Comparison of ENCODE assay signal across 9 cellular contexts in the genomic region with DNA sequence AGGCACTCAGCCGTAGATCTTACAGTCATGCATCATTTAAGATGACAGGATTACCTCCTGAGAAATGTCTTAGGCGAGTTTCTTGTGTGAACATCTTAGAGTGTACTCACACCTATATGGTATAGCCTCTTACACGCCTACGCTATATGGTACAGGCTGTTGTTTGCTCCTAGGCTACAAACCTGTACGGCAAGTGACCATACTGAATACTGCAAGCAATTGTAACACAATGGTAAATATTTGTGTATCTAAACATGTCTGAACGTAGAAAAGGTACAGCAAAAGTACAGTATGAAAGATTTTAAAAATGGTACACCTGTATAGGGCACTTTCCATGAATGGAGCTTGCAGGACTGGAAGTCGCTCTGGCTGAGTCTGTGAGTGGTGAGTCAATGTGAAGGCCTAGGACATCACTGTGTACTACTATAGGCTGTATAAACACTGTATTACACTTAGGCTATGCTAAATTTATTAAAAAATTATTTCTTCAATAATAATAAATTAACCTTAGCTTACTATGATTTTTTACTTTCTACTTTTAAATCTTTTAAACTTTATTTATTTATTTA. TPM values are rescaled to one million over a fixed set of nuclear protein-coding genes. Genes with fewer than 3 reads are reported as not detected.
DNase-seq lines count a peak whose midpoint lies in the region; ATAC-seq, FAIRE-seq and TF ChIP-seq lines count a peak whose summit lies in the region.
"Had no signal": no experiment of that assay in that cellular context is flagged by ENCODE, and none has a peak within 500 bp of the region (broad histone marks: within the 10 kb centered on the region; RNA-seq: fewer than 3 reads in every experiment).

No MANE protein-coding gene starts in this region.

- peak overlapping the region; percentile 53 to 78 for H3K4me2 ChIP-seq in H1 (ENCODE audit: insufficient read depth in 1 of 2, low read depth in 2 of 2, low read length in 2 of 2)

- H3K4ac ChIP-seq in H1 (replicated peaks; ENCODE audit: insufficient read length, low read depth, low read length): no peak overlapping the region

- H2BK5ac ChIP-seq in H1 (ENCODE audit: low read depth, low read length): no peak overlapping the region

- H3K9me3 Mint-ChIP-seq in Caco-2 (ENCODE audit: unreplicated experiment): no peaks in the 10 kb centered on the region

- peak overlapping the region; percentile 78; the same call in 1 of the 2 replicates for H2AFZ ChIP-seq in H1 (ENCODE audit: low read length)

- H3K27ac ChIP-seq in H1 (ENCODE audit: low read depth, low read length) (no peak overlapping the region), pancreas (peak overlapping the region; percentile 63 to 86 (median 83)), tibial nerve (no peak overlapping the region)

- no peaks in the 10 kb centered on the region for H3K4me1 Mint-ChIP-seq in Caco-2 (ENCODE audit: low read depth, unreplicated experiment)

- H3K9ac ChIP-seq in H1 (replicated peaks in 1 of 4; ENCODE audit: extremely low read depth in 1 of 4, low read depth in 3 of 4, low read length in 3 of 4): no peak overlapping the region

- no peaks in the 10 kb centered on the region for H3K36me3 Mint-ChIP-seq in Caco-2 (ENCODE audit: insufficient read depth, unreplicated experiment)

- 82% methylated on average over 7 of the region's 7 CpGs; no CpG with 5 or more reads in 1 of the 2 experiments for WGBS in H1 (ENCODE audit: extremely low coverage in 1 of 2, insufficient coverage in 1 of 2, insufficient read length in 1 of 2, insufficient replicate concordance in 2 of 2, low coverage in 1 of 2, low lambda C conversion rate in 2 of 2, missing lambda C conversion rate in 1 of 2), 2 experiments
- 73 to 79% methylated on average over 7 of the region's 7 CpGs for WGBS in pancreas, 2 donors
- WGBS in tibial nerve, 2 donors: 94 to 98% methylated on average over 7 of the region's 7 CpGs

- H3K27me3 ChIP-seq in Caco-2 (replicated peaks; ENCODE audit: control insufficient read depth, insufficient read depth, low read length) (no peaks in the 10 kb centered on the region), H1 (replicated peaks in 1 of 4; ENCODE audit: control insufficient read depth in 3 of 4, extremely low read depth in 1 of 4, insufficient read depth in 3 of 4, low read length in 3 of 4) (peaks cover 0 to 30% (median 16%) of the 10 kb centered on the region in 4 experiments; a peak in 6 of 7 replicates), pancreas (peaks cover 0 to 6% (median 0%) of the 10 kb centered on the region in 4 donors), tibial nerve (peaks cover 0 to 30% of the 10 kb centered on the region in 2 donors)

- H3K36me3 ChIP-seq in Caco-2 (ENCODE audit: control insufficient read depth, insufficient read depth, low read length) (no peaks in the 10 kb centered on the region), H1 (ENCODE audit: control insufficient read depth in 2 of 4, insufficient read depth in 4 of 4, low read length in 3 of 4) (no peaks in the 10 kb centered on the region), pancreas (no peaks in the 10 kb centered on the region), tibial nerve (no peaks in the 10 kb centered on the region)

- no peak overlapping the region for H3K18ac ChIP-seq in H1 (ENCODE audit: extremely low read depth, low read length)

- no peak overlapping the region for H2BK20ac ChIP-seq in H1 (ENCODE audit: low read length)

- no peak overlapping the region for H2BK12ac ChIP-seq in H1 (ENCODE audit: low read depth, low read length)

- H3K9me3 ChIP-seq in Caco-2: no peaks in the 10 kb centered on the region
- H3K9me3 ChIP-seq in H1 (ENCODE audit: insufficient read depth in 2 of 2, low read depth in 1 of 2, low read length in 1 of 2): no peaks in the 10 kb centered on the region
- H3K9me3 ChIP-seq in pancreas: no peaks in the 10 kb centered on the region
- no peaks in the 10 kb centered on the region for H3K9me3 ChIP-seq in tibial nerve

- H3K79me1 ChIP-seq in H1 (ENCODE audit: low read depth, low read length): no peaks in the 10 kb centered on the region

- no peak overlapping the region for H4K8ac ChIP-seq in H1 (ENCODE audit: extremely low read depth, insufficient read depth, low read length)

- DNase-seq in Caco-2 (no peak), NCI-H146 treated with DMSO at 0.1 percent for 48 hours (lab: John Stamatoyannopoulos, UW; ENCODE audit: unreplicated experiment) (peak; percentile 56), H1 (ENCODE audit: low read depth in 1 of 2, low spot score in 2 of 2) (no peak), pancreas (no peak), tibial nerve (ENCODE audit: low spot score in 2 of 2) (no peak), H54 (ENCODE audit: insufficient read length, low spot score) (no peak)
- no peak for DNase-seq in stimulated activated CD4-positive, alpha-beta T cell treated with anti-CD3 and anti-CD28 coated beads, Interleukin-2, amount 100 ng/mL, for 24 hours
- DNase-seq: NCI-H446 treated with DMSO at 0.1 percent for 48 hours had no signal

- H3K4me3 ChIP-seq in Caco-2 (ENCODE audit: low read depth, low read length) (peak overlapping the region; percentile 85), H1 (ENCODE audit: extremely low read depth in 1 of 4, insufficient read depth in 2 of 4, low read depth in 3 of 4, low read length in 4 of 4) (peak overlapping the region in 2 of 4 experiments; percentile 45 to 77; a peak in 3 of 8 replicates), pancreas (peak overlapping the region; percentile 48 to 69 (median 56)), tibial nerve (no peak overlapping the region)

- H4K20me1 ChIP-seq in H1 (replicated peaks in 1 of 2; ENCODE audit: control insufficient read depth in 1 of 2, insufficient read depth in 2 of 2, low read length in 2 of 2): no peaks in the 10 kb centered on the region

- peak overlapping the region; percentile 76 for H3K4me3 Mint-ChIP-seq in Caco-2 (ENCODE audit: unreplicated experiment)

- TF ChIP-seq POLR2A in H1 (IDR thresholded peaks at IDR 0.05; ENCODE audit: control extremely low read depth in 1 of 2, low read depth in 2 of 2, low read length in 2 of 2) (no peak), tibial nerve (IDR thresholded peaks at IDR 0.05) (no peak), H54 (IDR thresholded peaks at IDR 0.05; ENCODE audit: low read depth, low read length) (no peak)

- TF ChIP-seq EP300 in H1 (IDR thresholded peaks at IDR 0.05; ENCODE audit: borderline replicate concordance in 1 of 2, low read depth in 2 of 2, low read length in 2 of 2) (no peak), tibial nerve (IDR thresholded peaks at IDR 0.05) (no peak)

- H4K5ac ChIP-seq in H1 (ENCODE audit: insufficient read length, low read depth, low read length): no peak overlapping the region

- no peak overlapping the region for H2BK120ac ChIP-seq in H1 (replicated peaks; ENCODE audit: low read depth, low read length)

- CTCF ChIA-PET in Caco-2 (lab: Charles Lee) (no interaction called here), H1 (lab: Charles Lee; ENCODE audit: partially characterized antibody) (interaction anchor here (0.6 to 1.6 kb wide), 5 partner anchors 11 to 94 kb away, joined by 3 to 6 read pairs (median 4); no protein-coding TSS in a partner anchor)

- no peak for TF ChIP-seq CTCF in Caco-2 (IDR thresholded peaks at IDR 0.05; ENCODE audit: insufficient read depth in 1 of 2, low read depth in 1 of 2, low read length in 1 of 2, severe bottlenecking in 1 of 2, unreplicated experiment in 1 of 2)
- no peak for TF ChIP-seq CTCF in H1 (IDR thresholded peaks at IDR 0.05; ENCODE audit: control extremely low read depth in 1 of 3, insufficient read depth in 1 of 3, low read depth in 1 of 3, low read length in 3 of 3)
- TF ChIP-seq CTCF in pancreas (IDR thresholded peaks at IDR 0.05): no peak
- TF ChIP-seq CTCF in tibial nerve (IDR thresholded peaks at IDR 0.05): no peak

- no peaks in the 10 kb centered on the region for H3K79me2 ChIP-seq in H1 (ENCODE audit: control insufficient read depth in 1 of 2, insufficient read depth in 2 of 2, low read length in 2 of 2)

- peaks cover 6% of the 10 kb centered on the region for H3K27me3 Mint-ChIP-seq in Caco-2 (ENCODE audit: insufficient read depth, unreplicated experiment)

- no peak overlapping the region for H3K56ac ChIP-seq in H1 (replicated peaks; ENCODE audit: insufficient read length, low read depth, low read length)

- no peaks in the 10 kb centered on the region for H3K4me1 ChIP-seq in Caco-2
- no peaks in the 10 kb centered on the region for H3K4me1 ChIP-seq in H1 (replicated peaks in 1 of 4; ENCODE audit: control insufficient read depth in 3 of 4, insufficient read depth in 4 of 4, low read length in 3 of 4)
- no peaks in the 10 kb centered on the region for H3K4me1 ChIP-seq in pancreas
- peaks cover 0 to 9% (median 0%) of the 10 kb centered on the region in 4 donors for H3K4me1 ChIP-seq in tibial nerve

- ATAC-seq in pancreas (peak in 1 of 4 donors; percentile 29), GM21786 (IDR thresholded peaks at IDR 0.05; ENCODE audit: unreplicated experiment) (no peak)

- H2BK15ac ChIP-seq in H1 (ENCODE audit: low read length): no peak overlapping the region

- H3K23ac ChIP-seq in H1 (ENCODE audit: insufficient read length): no peak overlapping the region

- no peak overlapping the region for H2AK5ac ChIP-seq in H1 (ENCODE audit: low read depth, low read length)

- no peak for TF ChIP-seq RAD21 in H1 (IDR thresholded peaks at IDR 0.05 in 1 of 2, conservative IDR thresholded peaks at IDR 0.05 in 1 of 2; ENCODE audit: low read depth in 2 of 2, low read length in 2 of 2)

- intact Hi-C loops in Caco-2 (cut with micrococcal nuclease; ENCODE audit: unreplicated experiment): no loop called here
- intact Hi-C loops in pancreas (cut with DNase I): no loop called here

- H3K27ac Mint-ChIP-seq in Caco-2 (ENCODE audit: unreplicated experiment): no peak overlapping the region

- no peak overlapping the region for H3K14ac ChIP-seq in H1 (ENCODE audit: insufficient read length)

- POLR2A ChIA-PET in Caco-2 (lab: Charles Lee): no interaction called here
- POLR2A ChIA-PET in H1 (lab: Charles Lee; ENCODE audit: partially characterized antibody): interaction anchor here (1.5 kb wide), 1 partner anchor 10 kb away, joined by 4 read pairs; no protein-coding TSS in a partner anchor

- no TSS peak for BruUV-seq in Caco-2 (replicated peaks; lab: Mats Ljungman, UMichigan)

- no peak overlapping the region for H4K91ac ChIP-seq in H1 (replicated peaks; ENCODE audit: insufficient read length, low read length)

- no peak for FAIRE-seq in H1 (lab: Jason Lieb, UNC)
- FAIRE-seq in pancreas (lab: Jason Lieb, UNC): no peak
- FAIRE-seq in H54 (lab: Jason Lieb, UNC): no peak

- peaks cover 5% of the 10 kb centered on the region; the same call in 1 of the 2 replicates for H3K23me2 ChIP-seq in H1 (ENCODE audit: low read depth, low read length)

RNA-seq across cellular contexts. Expression of a gene that starts 0.5 kb away (rescaled TPM):
- total RNA-seq in Caco-2 (2022) (0.65 and 1.6 TPM in 2 replicates), pancreas (10 to 100 TPM in 1 of 6 donors, 1 to 10 TPM in 5; 5.5 to 12.4 (median 9.0) TPM), tibial nerve (1 to 10 TPM in 3 of 4 donors, under 1 TPM in 1; 0.60 to 6.3 (median 2.8) TPM)
- 1.5 and 1.7 TPM in 2 replicates for total RNA-seq in H1 (2021; fragmentation: NEBNext Ultra II Directional; extraction: Animal tissue kit (Norgen Biotek cat#: 25700))
- polyA plus RNA-seq in H1 (2011; rRNA removed) (1.2 and 1.3 TPM in 2 replicates), pancreas (10 to 100 TPM in 1 of 2 donors, 1 to 10 TPM in 1; 7.0 to 22.2 TPM)
- polyA plus RNA-seq in H1 (2011; cell fraction: cytosol; rRNA removed): 1.1 TPM
- polyA plus RNA-seq in H1 (2011; cell fraction: nucleus; rRNA removed): 1.1 TPM
- polyA plus RNA-seq in H1 (2012, experiment 1 of 2): 1.9 to 2.9 TPM (median 2.1 TPM) in 4 replicates
- polyA plus RNA-seq in H1 (2012, experiment 2 of 2): 1.0 TPM
- polyA plus RNA-seq in H1 (2013, experiment 1 of 2): 2.1 TPM
- 2.7 TPM for polyA plus RNA-seq in H1 (2013, experiment 2 of 2)
- polyA minus RNA-seq in H1 (2011; rRNA and poly(A)+ RNA removed): 0.60 and 1.3 TPM in 2 replicates
- not detected for polyA minus RNA-seq in H1 (2011; cell fraction: cytosol; rRNA and poly(A)+ RNA removed)
- polyA minus RNA-seq in H1 (2011; cell fraction: nucleus; rRNA and poly(A)+ RNA removed): 2.1 TPM

Comparison
In these comparisons a context has a peak if more than half of its experiments do, and no peak if none do; other contexts are left out.
1. H3K4me3 ChIP-seq: peak in Caco-2 (single experiment) and pancreas (4 of 4); none in tibial nerve (0 of 4).
2. H3K27ac ChIP-seq: peak in pancreas (4 of 4); none in H1 (single experiment) and tibial nerve (0 of 4).